Comparison of ENCODE assay signal across 1 cellular context in the genomic region with DNA sequence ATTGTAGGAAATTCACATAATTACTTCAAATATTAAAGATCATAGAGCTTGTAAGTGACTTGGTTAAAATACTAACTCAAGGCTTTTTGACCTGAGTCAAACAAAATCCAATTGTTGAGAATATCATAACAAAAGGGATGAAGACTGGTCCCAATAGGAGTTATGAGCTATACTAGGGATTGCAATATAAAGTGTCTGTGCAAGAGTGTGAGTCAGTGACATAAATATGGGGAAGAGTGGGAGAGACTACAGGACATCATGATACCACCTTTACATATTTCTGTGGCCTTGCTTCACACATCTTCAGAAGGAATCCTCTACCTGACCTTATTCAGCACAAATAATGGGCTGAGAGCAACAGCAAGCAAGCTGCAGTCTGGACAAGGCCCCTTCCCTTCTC.
TF ChIP-seq lines count a peak whose summit lies in the region.

No MANE protein-coding gene starts in this region.

TF ChIP-seq in GM23338, 12 proteins besides CTCF, POLR2A, EP300 and RAD21 (continued from another document):
- TF ChIP-seq, protein P1, sequence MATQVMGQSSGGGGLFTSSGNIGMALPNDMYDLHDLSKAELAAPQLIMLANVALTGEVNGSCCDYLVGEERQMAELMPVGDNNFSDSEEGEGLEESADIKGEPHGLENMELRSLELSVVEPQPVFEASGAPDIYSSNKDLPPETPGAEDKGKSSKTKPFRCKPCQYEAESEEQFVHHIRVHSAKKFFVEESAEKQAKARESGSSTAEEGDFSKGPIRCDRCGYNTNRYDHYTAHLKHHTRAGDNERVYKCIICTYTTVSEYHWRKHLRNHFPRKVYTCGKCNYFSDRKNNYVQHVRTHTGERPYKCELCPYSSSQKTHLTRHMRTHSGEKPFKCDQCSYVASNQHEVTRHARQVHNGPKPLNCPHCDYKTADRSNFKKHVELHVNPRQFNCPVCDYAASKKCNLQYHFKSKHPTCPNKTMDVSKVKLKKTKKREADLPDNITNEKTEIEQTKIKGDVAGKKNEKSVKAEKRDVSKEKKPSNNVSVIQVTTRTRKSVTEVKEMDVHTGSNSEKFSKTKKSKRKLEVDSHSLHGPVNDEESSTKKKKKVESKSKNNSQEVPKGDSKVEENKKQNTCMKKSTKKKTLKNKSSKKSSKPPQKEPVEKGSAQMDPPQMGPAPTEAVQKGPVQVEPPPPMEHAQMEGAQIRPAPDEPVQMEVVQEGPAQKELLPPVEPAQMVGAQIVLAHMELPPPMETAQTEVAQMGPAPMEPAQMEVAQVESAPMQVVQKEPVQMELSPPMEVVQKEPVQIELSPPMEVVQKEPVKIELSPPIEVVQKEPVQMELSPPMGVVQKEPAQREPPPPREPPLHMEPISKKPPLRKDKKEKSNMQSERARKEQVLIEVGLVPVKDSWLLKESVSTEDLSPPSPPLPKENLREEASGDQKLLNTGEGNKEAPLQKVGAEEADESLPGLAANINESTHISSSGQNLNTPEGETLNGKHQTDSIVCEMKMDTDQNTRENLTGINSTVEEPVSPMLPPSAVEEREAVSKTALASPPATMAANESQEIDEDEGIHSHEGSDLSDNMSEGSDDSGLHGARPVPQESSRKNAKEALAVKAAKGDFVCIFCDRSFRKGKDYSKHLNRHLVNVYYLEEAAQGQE (IDR thresholded peaks at IDR 0.05; ENCODE audit: unreplicated experiment), result no peak
- TF ChIP-seq CREB1 (CRISPR knock-in tag; IDR thresholded peaks at IDR 0.05; ENCODE audit: low read depth) (no peak), ZNF114 (CRISPR knock-in tag; IDR thresholded peaks at IDR 0.05) (no peak), EZH2phosphoT487 (IDR thresholded peaks at IDR 0.05; ENCODE audit: unreplicated experiment) (no peak), NANOG (IDR thresholded peaks at IDR 0.05; ENCODE audit: borderline replicate concordance) (no peak), EZH2 (IDR thresholded peaks at IDR 0.05; ENCODE audit: low read depth, unreplicated experiment) (no peak), POLR2AphosphoS5 (IDR thresholded peaks at IDR 0.05; ENCODE audit: low read depth) (no peak)
- TF ChIP-seq, protein P2, sequence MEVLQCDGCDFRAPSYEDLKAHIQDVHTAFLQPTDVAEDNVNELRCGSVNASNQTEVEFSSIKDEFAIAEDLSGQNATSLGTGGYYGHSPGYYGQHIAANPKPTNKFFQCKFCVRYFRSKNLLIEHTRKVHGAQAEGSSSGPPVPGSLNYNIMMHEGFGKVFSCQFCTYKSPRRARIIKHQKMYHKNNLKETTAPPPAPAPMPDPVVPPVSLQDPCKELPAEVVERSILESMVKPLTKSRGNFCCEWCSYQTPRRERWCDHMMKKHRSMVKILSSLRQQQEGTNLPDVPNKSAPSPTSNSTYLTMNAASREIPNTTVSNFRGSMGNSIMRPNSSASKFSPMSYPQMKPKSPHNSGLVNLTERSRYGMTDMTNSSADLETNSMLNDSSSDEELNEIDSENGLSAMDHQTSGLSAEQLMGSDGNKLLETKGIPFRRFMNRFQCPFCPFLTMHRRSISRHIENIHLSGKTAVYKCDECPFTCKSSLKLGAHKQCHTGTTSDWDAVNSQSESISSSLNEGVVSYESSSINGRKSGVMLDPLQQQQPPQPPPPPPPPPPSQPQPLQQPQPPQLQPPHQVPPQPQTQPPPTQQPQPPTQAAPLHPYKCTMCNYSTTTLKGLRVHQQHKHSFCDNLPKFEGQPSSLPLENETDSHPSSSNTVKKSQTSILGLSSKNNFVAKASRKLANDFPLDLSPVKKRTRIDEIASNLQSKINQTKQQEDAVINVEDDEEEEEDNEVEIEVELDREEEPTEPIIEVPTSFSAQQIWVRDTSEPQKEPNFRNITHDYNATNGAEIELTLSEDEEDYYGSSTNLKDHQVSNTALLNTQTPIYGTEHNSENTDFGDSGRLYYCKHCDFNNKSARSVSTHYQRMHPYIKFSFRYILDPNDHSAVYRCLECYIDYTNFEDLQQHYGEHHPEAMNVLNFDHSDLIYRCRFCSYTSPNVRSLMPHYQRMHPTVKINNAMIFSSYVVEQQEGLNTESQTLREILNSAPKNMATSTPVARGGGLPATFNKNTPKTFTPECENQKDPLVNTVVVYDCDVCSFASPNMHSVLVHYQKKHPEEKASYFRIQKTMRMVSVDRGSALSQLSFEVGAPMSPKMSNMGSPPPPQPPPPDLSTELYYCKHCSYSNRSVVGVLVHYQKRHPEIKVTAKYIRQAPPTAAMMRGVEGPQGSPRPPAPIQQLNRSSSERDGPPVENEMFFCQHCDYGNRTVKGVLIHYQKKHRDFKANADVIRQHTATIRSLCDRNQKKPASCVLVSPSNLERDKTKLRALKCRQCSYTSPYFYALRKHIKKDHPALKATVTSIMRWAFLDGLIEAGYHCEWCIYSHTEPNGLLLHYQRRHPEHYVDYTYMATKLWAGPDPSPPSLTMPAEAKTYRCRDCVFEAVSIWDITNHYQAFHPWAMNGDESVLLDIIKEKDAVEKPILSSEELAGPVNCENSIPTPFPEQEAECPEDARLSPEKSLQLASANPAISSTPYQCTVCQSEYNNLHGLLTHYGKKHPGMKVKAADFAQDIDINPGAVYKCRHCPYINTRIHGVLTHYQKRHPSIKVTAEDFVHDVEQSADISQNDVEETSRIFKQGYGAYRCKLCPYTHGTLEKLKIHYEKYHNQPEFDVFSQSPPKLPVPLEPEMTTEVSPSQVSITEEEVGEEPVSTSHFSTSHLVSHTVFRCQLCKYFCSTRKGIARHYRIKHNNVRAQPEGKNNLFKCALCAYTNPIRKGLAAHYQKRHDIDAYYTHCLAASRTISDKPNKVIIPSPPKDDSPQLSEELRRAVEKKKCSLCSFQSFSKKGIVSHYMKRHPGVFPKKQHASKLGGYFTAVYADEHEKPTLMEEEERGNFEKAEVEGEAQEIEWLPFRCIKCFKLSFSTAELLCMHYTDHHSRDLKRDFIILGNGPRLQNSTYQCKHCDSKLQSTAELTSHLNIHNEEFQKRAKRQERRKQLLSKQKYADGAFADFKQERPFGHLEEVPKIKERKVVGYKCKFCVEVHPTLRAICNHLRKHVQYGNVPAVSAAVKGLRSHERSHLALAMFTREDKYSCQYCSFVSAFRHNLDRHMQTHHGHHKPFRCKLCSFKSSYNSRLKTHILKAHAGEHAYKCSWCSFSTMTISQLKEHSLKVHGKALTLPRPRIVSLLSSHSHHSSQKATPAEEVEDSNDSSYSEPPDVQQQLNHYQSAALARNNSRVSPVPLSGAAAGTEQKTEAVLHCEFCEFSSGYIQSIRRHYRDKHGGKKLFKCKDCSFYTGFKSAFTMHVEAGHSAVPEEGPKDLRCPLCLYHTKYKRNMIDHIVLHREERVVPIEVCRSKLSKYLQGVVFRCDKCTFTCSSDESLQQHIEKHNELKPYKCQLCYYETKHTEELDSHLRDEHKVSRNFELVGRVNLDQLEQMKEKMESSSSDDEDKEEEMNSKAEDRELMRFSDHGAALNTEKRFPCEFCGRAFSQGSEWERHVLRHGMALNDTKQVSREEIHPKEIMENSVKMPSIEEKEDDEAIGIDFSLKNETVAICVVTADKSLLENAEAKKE (CRISPR knock-in tag; IDR thresholded peaks at IDR 0.05), result no peak
